14 cellular contexts compared by ENCODE assay signal in genomic region chr20:49161428-49162152, GRCh38. TPM values are rescaled to one million over a fixed set of nuclear protein-coding genes. Genes with fewer than 3 reads are reported as not detected.
DNase-seq lines count a peak whose midpoint lies in the region; ATAC-seq and TF ChIP-seq lines count a peak whose summit lies in the region.
"Had no signal": no experiment of that assay in that cellular context is flagged by ENCODE, and none has a peak within 500 bp of the region (broad histone marks: within the 10 kb centered on the region; RNA-seq: fewer than 3 reads in every experiment).

No MANE protein-coding gene starts in this region.

- H3K4me2 ChIP-seq in GM23338: no peak overlapping the region

- H3K4me1 Mint-ChIP-seq in CD4-positive, alpha-beta T cell (ENCODE audit: low read depth): peaks cover 43% of the 10 kb centered on the region
- no peaks in the 10 kb centered on the region for H3K4me1 Mint-ChIP-seq in GM23338
- H3K4me1 Mint-ChIP-seq in activated CD8-positive, alpha-beta T cell treated with anti-CD3 and anti-CD28 coated beads, Interleukin-2, amount 10 ng/mL, durations not matched to agents 7 days and 5 days (ENCODE audit: low read depth): peaks cover 31% of the 10 kb centered on the region

- H3K27ac Mint-ChIP-seq in CD4-positive, alpha-beta T cell: peak overlapping the region; percentile 38
- H3K27ac Mint-ChIP-seq in GM23338: no peak overlapping the region
- H3K27ac Mint-ChIP-seq in activated CD8-positive, alpha-beta T cell treated with anti-CD3 and anti-CD28 coated beads, Interleukin-2, amount 10 ng/mL, durations not matched to agents 7 days and 5 days: peak overlapping the region; percentile 43
- H3K27ac Mint-ChIP-seq: activated naive CD8-positive, alpha-beta T cell treated with anti-CD3 and anti-CD28 coated beads, Interleukin-2, amount 50 U/mL, for 24 hours had no signal

- DNase-seq in CD4-positive, alpha-beta T cell: no peak
- DNase-seq in GM23338 (ENCODE audit: low spot score) (no peak), mucosa of descending colon (no peak), tibial artery (no peak), LoVo (ENCODE audit: low spot score) (no peak)
- DNase-seq in activated CD8-positive, alpha-beta T cell treated with anti-CD3 and anti-CD28 coated beads, Interleukin-2, amount 10 ng/mL, durations not matched to agents 7 days and 5 days: no peak
- DNase-seq in effector CD4-positive, alpha-beta T cell: no peak
- DNase-seq: activated naive CD8-positive, alpha-beta T cell treated with anti-CD3 and anti-CD28 coated beads, Interleukin-2, amount 50 U/mL, for 24 hours; effector CD8-positive, alpha-beta T cell; NCI-H2081 treated with DMSO at 0.1 percent for 48 hours; stimulated activated CD4-positive, alpha-beta T cell treated with anti-CD3 and anti-CD28 coated beads, Interleukin-15, amount 100 ng/mL, for 24 hours had no signal

- no peaks in the 10 kb centered on the region for H3K27me3 Mint-ChIP-seq in CD4-positive, alpha-beta T cell
- no peaks in the 10 kb centered on the region for H3K27me3 Mint-ChIP-seq in GM23338 (ENCODE audit: insufficient read depth, low read depth, poor library complexity)
- H3K27me3 Mint-ChIP-seq in activated CD8-positive, alpha-beta T cell treated with anti-CD3 and anti-CD28 coated beads, Interleukin-2, amount 10 ng/mL, durations not matched to agents 7 days and 5 days (ENCODE audit: low read depth): no peaks in the 10 kb centered on the region
- H3K27me3 Mint-ChIP-seq: activated naive CD8-positive, alpha-beta T cell treated with anti-CD3 and anti-CD28 coated beads, Interleukin-2, amount 50 U/mL, for 24 hours had no signal

- H4K20me1 ChIP-seq in GM23338 (replicated peaks; ENCODE audit: insufficient read depth): peaks cover 21% of the 10 kb centered on the region

- H3K9me3 Mint-ChIP-seq in CD4-positive, alpha-beta T cell: no peaks in the 10 kb centered on the region
- H3K9me3 Mint-ChIP-seq in GM23338: no peaks in the 10 kb centered on the region
- no peaks in the 10 kb centered on the region for H3K9me3 Mint-ChIP-seq in activated CD8-positive, alpha-beta T cell treated with anti-CD3 and anti-CD28 coated beads, Interleukin-2, amount 10 ng/mL, durations not matched to agents 7 days and 5 days (ENCODE audit: insufficient read depth)
- H3K9me3 Mint-ChIP-seq: activated naive CD8-positive, alpha-beta T cell treated with anti-CD3 and anti-CD28 coated beads, Interleukin-2, amount 50 U/mL, for 24 hours had no signal

- H3F3A ChIP-seq in GM23338 (replicated peaks; ENCODE audit: low read depth): no peaks in the 10 kb centered on the region

- intact Hi-C loops in CD4-positive, alpha-beta T cell (cut with DNase I, micrococcal nuclease): loop anchor here in 1 of 2 experiments (2.0 kb wide), 1 partner anchor 25 kb away; no protein-coding TSS in a partner anchor
- intact Hi-C loops in mucosa of descending colon (cut with DNase I, micrococcal nuclease): no loop called here
- intact Hi-C loops in tibial artery (cut with DNase I; ENCODE audit: low total_unique reads): no loop called here

- no peak overlapping the region for H3K27ac ChIP-seq in CD4-positive, alpha-beta T cell (ENCODE audit: low read depth, low read length)
- H3K27ac ChIP-seq in GM23338 (ENCODE audit: low read depth) (0 out of 2 replicates have a peak overlapping the region, but pooled peaks have one; percentile 34), tibial artery (no peak overlapping the region)
- H3K27ac ChIP-seq: cardiac muscle cell had no signal

- no peak overlapping the region for H2AFZ ChIP-seq in GM23338

- H3K36me3 ChIP-seq in GM23338 (ENCODE audit: insufficient read depth) (peaks cover 5% of the 10 kb centered on the region; the same call in 1 of the 2 replicates), mucosa of descending colon (ENCODE audit: low read depth) (no peaks in the 10 kb centered on the region), tibial artery (peaks cover 9 to 26% (median 14%) of the 10 kb centered on the region in 3 donors)

- CTCF ChIA-PET in CD4-positive, alpha-beta T cell (lab: Charles Lee): no interaction called here
- CTCF ChIA-PET in activated CD8-positive, alpha-beta T cell treated with anti-CD3 and anti-CD28 coated beads, Interleukin-2, amount 10 ng/mL, durations not matched to agents 7 days and 5 days (lab: Charles Lee): interaction anchor here (0.6 kb wide), 1 partner anchor 56 kb away, joined by 3 read pairs; no protein-coding TSS in a partner anchor

- H3K4me3 ChIP-seq in GM23338 (no peak overlapping the region), mucosa of descending colon (no peak overlapping the region), tibial artery (no peak overlapping the region)
- H3K4me3 ChIP-seq: cardiac muscle cell had no signal

- H3K27me3 ChIP-seq in CD4-positive, alpha-beta T cell (ENCODE audit: control insufficient read depth, insufficient read depth, low read length): no peaks in the 10 kb centered on the region
- H3K27me3 ChIP-seq in GM23338 (ENCODE audit: insufficient read depth) (no peaks in the 10 kb centered on the region), tibial artery (no peaks in the 10 kb centered on the region)
- H3K27me3 ChIP-seq: cardiac muscle cell had no signal

- peak; percentile 37 for ATAC-seq in CD4-positive, alpha-beta T cell (ENCODE audit: poor library complexity)
- ATAC-seq in GM23338: no peak
- no peak for ATAC-seq in activated CD8-positive, alpha-beta T cell treated with anti-CD3 and anti-CD28 coated beads, Interleukin-2, amount 10 ng/mL, durations not matched to agents 7 days and 5 days
- ATAC-seq in mucosa of descending colon: peak; percentile 91
- ATAC-seq in HG03460 (IDR thresholded peaks at IDR 0.05; ENCODE audit: unreplicated experiment): no peak
- ATAC-seq: activated naive CD8-positive, alpha-beta T cell treated with anti-CD3 and anti-CD28 coated beads, Interleukin-2, amount 50 U/mL, for 24 hours; Panc1 had no signal

- H3K79me2 ChIP-seq in GM23338 (replicated peaks; ENCODE audit: insufficient read depth): peaks cover 100% of the 10 kb centered on the region

- TF ChIP-seq CTCF in CD4-positive, alpha-beta T cell (IDR thresholded peaks at IDR 0.05): no peak
- TF ChIP-seq CTCF in GM23338 (conservative IDR thresholded peaks at IDR 0.05; ENCODE audit: low read depth in 2 of 2) (no peak), mucosa of descending colon (IDR thresholded peaks at IDR 0.05) (no peak), tibial artery (IDR thresholded peaks at IDR 0.05) (no peak)

- peaks cover 60% of the 10 kb centered on the region for H3K36me3 Mint-ChIP-seq in CD4-positive, alpha-beta T cell (ENCODE audit: low read depth)
- peaks cover 15% of the 10 kb centered on the region for H3K36me3 Mint-ChIP-seq in GM23338 (ENCODE audit: low read depth)
- peaks cover 43% of the 10 kb centered on the region for H3K36me3 Mint-ChIP-seq in activated CD8-positive, alpha-beta T cell treated with anti-CD3 and anti-CD28 coated beads, Interleukin-2, amount 10 ng/mL, durations not matched to agents 7 days and 5 days (ENCODE audit: low read depth)

- H3K9me3 ChIP-seq in CD4-positive, alpha-beta T cell (ENCODE audit: control insufficient read depth, low read length): no peaks in the 10 kb centered on the region
- H3K9me3 ChIP-seq in mucosa of descending colon: no peaks in the 10 kb centered on the region
- H3K9me3 ChIP-seq in tibial artery: no peaks in the 10 kb centered on the region

- POLR2A ChIA-PET in CD4-positive, alpha-beta T cell (lab: Charles Lee): no interaction called here
- POLR2A ChIA-PET in activated CD8-positive, alpha-beta T cell treated with anti-CD3 and anti-CD28 coated beads, Interleukin-2, amount 10 ng/mL, durations not matched to agents 7 days and 5 days (lab: Charles Lee): no interaction called here

- H3K4me1 ChIP-seq in GM23338 (ENCODE audit: insufficient read depth) (no peaks in the 10 kb centered on the region), mucosa of descending colon (ENCODE audit: low read depth) (peaks cover 5% of the 10 kb centered on the region), tibial artery (peaks cover 0 to 8% (median 4%) of the 10 kb centered on the region in 4 donors)

- no peak overlapping the region for H3K4me3 Mint-ChIP-seq in CD4-positive, alpha-beta T cell
- H3K4me3 Mint-ChIP-seq in GM23338: no peak overlapping the region
- H3K4me3 Mint-ChIP-seq in activated CD8-positive, alpha-beta T cell treated with anti-CD3 and anti-CD28 coated beads, Interleukin-2, amount 10 ng/mL, durations not matched to agents 7 days and 5 days: no peak overlapping the region
- H3K4me3 Mint-ChIP-seq: activated naive CD8-positive, alpha-beta T cell treated with anti-CD3 and anti-CD28 coated beads, Interleukin-2, amount 50 U/mL, for 24 hours had no signal

- H3K9me2 ChIP-seq in GM23338 (ENCODE audit: insufficient read depth): no peaks in the 10 kb centered on the region

TF ChIP-seq in GM23338, 12 proteins besides CTCF, POLR2A, EP300 and RAD21 (continues in another document):
- TF ChIP-seq EZH2phosphoT487 (IDR thresholded peaks at IDR 0.05; ENCODE audit: unreplicated experiment) (no peak), ZNF331 (CRISPR knock-in tag; IDR thresholded peaks at IDR 0.05; ENCODE audit: low read depth) (no peak)

RNA-seq across cellular contexts. Expression of gene STAU1, which starts 26.5 kb away (rescaled TPM):
- total RNA-seq in CD4-positive, alpha-beta T cell: 10 to 100 TPM; 61.4 to 65.8 TPM
- total RNA-seq in GM23338 (2014; rRNA removed; shearing (Covaris generic)): 102 and 111 TPM in 2 replicates
- polyA plus RNA-seq in GM23338 (2016; fragmentation: Nextera tagmentation; extraction: Ambion mirVana): 102 and 104 TPM in 2 replicates
- 10 to 100 TPM; 42.5 to 46.5 TPM for total RNA-seq in activated CD8-positive, alpha-beta T cell treated with anti-CD3 and anti-CD28 coated beads, Interleukin-2, amount 10 ng/mL, durations not matched to agents 7 days and 5 days
- total RNA-seq in mucosa of descending colon: 10 to 100 TPM; 83.8 to 95.7 (median 91.0) TPM

RNA-seq across cellular contexts. Expression of gene DDX27, which starts 57.6 kb away (rescaled TPM):
- 100 to 1,000 TPM; 116 to 126 TPM for total RNA-seq in CD4-positive, alpha-beta T cell
- total RNA-seq in GM23338 (2014; rRNA removed; shearing (Covaris generic)): 50.3 and 53.3 TPM in 2 replicates
- 81.3 and 91.5 TPM in 2 replicates for polyA plus RNA-seq in GM23338 (2016; fragmentation: Nextera tagmentation; extraction: Ambion mirVana)
- 10 to 100 TPM; 38.3 to 38.6 TPM for total RNA-seq in activated CD8-positive, alpha-beta T cell treated with anti-CD3 and anti-CD28 coated beads, Interleukin-2, amount 10 ng/mL, durations not matched to agents 7 days and 5 days
- 10 to 100 TPM; 27.1 to 32.8 (median 32.5) TPM for total RNA-seq in mucosa of descending colon

Comparison
In these comparisons a context has a peak if more than half of its experiments do, and no peak if none do; other contexts are left out.
1. ATAC-seq: peak in CD4-positive, alpha-beta T cell (single experiment) and mucosa of descending colon (single experiment); none in GM23338 (single experiment), activated CD8-positive, alpha-beta T cell treated with anti-CD3 and anti-CD28 coated beads, Interleukin-2, amount 10 ng/mL, durations not matched to agents 7 days and 5 days (single experiment) and HG03460 (single experiment).